29 cellular contexts compared by ENCODE assay signal in the genomic region with DNA sequence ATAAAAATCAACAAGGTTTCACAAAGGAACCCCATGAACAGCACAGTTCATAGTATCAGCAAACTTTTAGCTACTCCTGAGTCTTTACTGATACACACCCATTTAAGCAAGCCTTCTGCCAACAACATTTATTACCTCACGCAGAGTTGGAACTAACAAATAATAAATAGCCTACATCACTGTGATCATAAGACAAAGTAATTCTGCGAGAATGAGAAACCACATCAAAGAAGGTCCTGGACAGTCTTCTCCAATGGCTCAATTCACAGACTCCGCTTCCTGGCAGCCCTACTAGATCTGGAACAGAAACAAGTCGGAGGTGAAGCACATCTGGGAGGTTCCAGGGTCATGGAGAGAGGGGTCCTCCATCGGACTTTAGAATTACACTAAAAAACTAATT. TPM values are rescaled to one million over a fixed set of nuclear protein-coding genes. Genes with fewer than 3 reads are reported as not detected.
"Had no signal": no experiment of that assay in that cellular context is flagged by ENCODE, and none has a peak within 500 bp of the region (broad histone marks: within the 10 kb centered on the region; RNA-seq: fewer than 3 reads in every experiment).

No MANE protein-coding gene starts in this region.

- H3K36me3 Mint-ChIP-seq: T-cell had no signal

- H3K9me3 Mint-ChIP-seq: activated CD8-positive, alpha-beta T cell treated with anti-CD3 and anti-CD28 coated beads for 36 hours; activated naive CD8-positive, alpha-beta T cell treated with anti-CD3 and anti-CD28 coated beads, Interleukin-2, amount 10 ng/mL, durations not matched to agents 7 days and 5 days; activated T-cell treated with anti-CD3 and anti-CD28 coated beads, Interleukin-2, amount 50 U/mL, for 72 hours; activated T-helper 2 cell treated with anti-CD3 and anti-CD28 coated beads, Interferon-gamma antibody, Interleukin-2, Interleukin-4, amounts not matched to agents 10 μg/mL and 5 μg/mL and 100 μg/mL, durations not matched to agents 14 hours and 24 hours and 36 hours; T-cell had no signal

- H3K4me1 Mint-ChIP-seq: activated CD4-positive, alpha-beta T cell treated with anti-CD3 and anti-CD28 coated beads for 36 hours had no signal

- DNase-seq: activated CD4-positive, alpha-beta T cell treated with anti-CD3 and anti-CD28 coated beads for 36 hours; activated CD4-positive, alpha-beta T cell treated with anti-CD3 and anti-CD28 coated beads, Interleukin-2, amount 50 U/mL, for 1 hour; activated CD8-positive, alpha-beta memory T cell treated with anti-CD3 and anti-CD28 coated beads, Interleukin-2, amount 50 U/mL, for 4 hours; activated gamma-delta T cell treated with Interleukin-2 at 50 U/mL for 16 hours; activated naive CD4-positive, alpha-beta T cell treated with anti-CD3 and anti-CD28 coated beads, Interleukin-2, amount 50 U/mL, for 16 hours; activated naive CD8-positive, alpha-beta T cell treated with anti-CD3 and anti-CD28 coated beads, Interleukin-2, amount 10 ng/mL, durations not matched to agents 7 days and 5 days; activated T-cell treated with anti-CD3 and anti-CD28 coated beads, Interleukin-2, amount 50 U/mL, for 72 hours; adrenal gland; anterior cingulate cortex; MG63; MV-4-11; NCI-H1092 treated with DMSO at 0.1 percent for 48 hours; NCI-H1417 treated with DMSO at 0.1 percent for 48 hours; NCI-H1694; NCI-H2029; NCI-H345; NCI-H510A; NCI-H526 treated with DMSO at 0.1 percent for 48 hours; NCI-H82; PC-3; SHP77; T-cell had no signal

- H3K4me3 Mint-ChIP-seq: activated CD4-positive, alpha-beta T cell treated with anti-CD3 and anti-CD28 coated beads for 36 hours; activated CD8-positive, alpha-beta T cell treated with anti-CD3 and anti-CD28 coated beads for 36 hours; activated naive CD8-positive, alpha-beta T cell treated with anti-CD3 and anti-CD28 coated beads, Interleukin-2, amount 10 ng/mL, durations not matched to agents 7 days and 5 days; activated T-cell treated with anti-CD3 and anti-CD28 coated beads, Interleukin-2, amount 50 U/mL, for 72 hours; T-cell had no signal

- H3K4me2 ChIP-seq: KMS-11 had no signal

- H3K4me1 ChIP-seq: adrenal gland, breast epithelium had no signal

- ATAC-seq: activated CD4-positive, alpha-beta T cell treated with anti-CD3 and anti-CD28 coated beads for 36 hours; activated T-cell treated with anti-CD3 and anti-CD28 coated beads, Interleukin-2, amount 50 U/mL, for 72 hours; PC-3; T-cell had no signal

- H3K9me3 ChIP-seq: adrenal gland, breast epithelium, MG63, SJSA1 had no signal

- H3K27ac ChIP-seq: adrenal gland, breast epithelium, KMS-11, SJSA1, VCaP had no signal

- H3K36me3 ChIP-seq: adrenal gland, breast epithelium, MG63 had no signal

- H3K27me3 ChIP-seq: adrenal gland, breast epithelium, MG63, SJSA1 had no signal

- H3K4me3 ChIP-seq: adrenal gland, breast epithelium, MG63, SJSA1 had no signal

- H3K27me3 Mint-ChIP-seq: activated CD4-positive, alpha-beta T cell treated with anti-CD3 and anti-CD28 coated beads for 36 hours; activated naive CD8-positive, alpha-beta T cell treated with anti-CD3 and anti-CD28 coated beads, Interleukin-2, amount 10 ng/mL, durations not matched to agents 7 days and 5 days had no signal

- H3K9ac ChIP-seq: KMS-11 had no signal

- H3K27ac Mint-ChIP-seq: activated CD4-positive, alpha-beta T cell treated with anti-CD3 and anti-CD28 coated beads for 36 hours; activated CD8-positive, alpha-beta T cell treated with anti-CD3 and anti-CD28 coated beads for 36 hours; activated naive CD8-positive, alpha-beta T cell treated with anti-CD3 and anti-CD28 coated beads, Interleukin-2, amount 10 ng/mL, durations not matched to agents 7 days and 5 days; activated T-cell treated with anti-CD3 and anti-CD28 coated beads, Interleukin-2, amount 50 U/mL, for 72 hours; activated T-helper 2 cell treated with anti-CD3 and anti-CD28 coated beads, Interferon-gamma antibody, Interleukin-2, Interleukin-4, amounts not matched to agents 10 μg/mL and 5 μg/mL and 100 μg/mL, durations not matched to agents 14 hours and 24 hours and 36 hours; T-cell had no signal

RNA-seq across cellular contexts. Expression of gene LDHAL6B, which starts 37.0 kb away (rescaled TPM):
- total RNA-seq: activated CD4-positive, alpha-beta T cell treated with anti-CD3 and anti-CD28 coated beads for 36 hours; activated CD8-positive, alpha-beta T cell treated with anti-CD3 and anti-CD28 coated beads for 36 hours; activated naive CD8-positive, alpha-beta T cell treated with anti-CD3 and anti-CD28 coated beads, Interleukin-2, amount 10 ng/mL, durations not matched to agents 7 days and 5 days; activated T-cell treated with anti-CD3 and anti-CD28 coated beads, Interleukin-2, amount 50 U/mL, for 72 hours; activated T-helper 2 cell treated with anti-CD3 and anti-CD28 coated beads, Interferon-gamma antibody, Interleukin-2, Interleukin-4, amounts not matched to agents 10 μg/mL and 5 μg/mL and 100 μg/mL, durations not matched to agents 14 hours and 24 hours and 36 hours; adrenal gland; breast epithelium; PC-3; SJSA1; T-cell; T-helper 2 cell treated with Interferon-gamma antibody and Interleukin-4, amounts not matched to agents 100 ng/mL and 5 ng/mL, for 36 hours had no signal
- polyA plus RNA-seq: adrenal gland had no signal
